11 cellular contexts compared by ENCODE assay signal in the genomic region with DNA sequence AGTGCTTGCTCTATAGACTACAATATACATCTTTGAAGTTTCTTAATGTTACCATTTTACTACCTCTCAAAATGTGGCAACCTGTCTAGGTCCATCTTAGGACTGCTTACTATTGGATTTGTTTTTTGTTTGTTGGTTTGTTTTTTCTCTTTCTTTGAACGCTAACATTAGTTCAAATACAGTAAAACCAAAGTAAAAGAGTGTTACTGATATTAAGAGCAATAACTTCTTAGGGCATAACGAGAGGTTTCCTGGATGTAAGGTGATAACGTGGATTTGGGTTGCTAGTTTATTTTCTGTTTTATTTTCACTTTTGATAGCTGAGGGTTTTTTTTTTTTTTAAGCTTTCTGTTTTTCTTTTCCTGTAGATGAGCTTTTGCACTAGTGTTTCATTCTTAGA. TPM values are rescaled to one million over a fixed set of nuclear protein-coding genes. Genes with fewer than 3 reads are reported as not detected.
A peak's percentile ranks its signal among the peaks of the same experiment; 100 is the strongest.
DNase-seq lines count a peak whose midpoint lies in the region; ATAC-seq and TF ChIP-seq lines count a peak whose summit lies in the region.
"Had no signal": no experiment of that assay in that cellular context is flagged by ENCODE, and none has a peak within 500 bp of the region (broad histone marks: within the 10 kb centered on the region; RNA-seq: fewer than 3 reads in every experiment).

No MANE protein-coding gene starts in this region.

- H3K9me3 Mint-ChIP-seq in endothelial cell (ENCODE audit: unreplicated experiment): no peaks in the 10 kb centered on the region

- H3K27me3 Mint-ChIP-seq in endothelial cell (ENCODE audit: unreplicated experiment): no peaks in the 10 kb centered on the region

- H3K4me3 ChIP-seq in thyroid gland (replicated peaks in 1 of 3): no peak overlapping the region

- ATAC-seq in GM19455 (IDR thresholded peaks at IDR 0.05; ENCODE audit: unreplicated experiment): peak; percentile 65
- peak; percentile 66 for ATAC-seq in HG03342 (IDR thresholded peaks at IDR 0.05; ENCODE audit: unreplicated experiment)
- ATAC-seq: Right ventricle myocardium inferior had no signal

- H3K9me3 ChIP-seq in thyroid gland: no peaks in the 10 kb centered on the region

- H3K27ac ChIP-seq in thyroid gland: no peak overlapping the region

- H3K36me3 ChIP-seq in thyroid gland: peaks cover 5 to 7% of the 10 kb centered on the region in 2 donors

- TF ChIP-seq CTCF in GM13977 (IDR thresholded peaks at IDR 0.05; ENCODE audit: extremely low read depth, insufficient read depth, missing control alignments) (no peak), endothelial cell (IDR thresholded peaks at IDR 0.05; ENCODE audit: unreplicated experiment) (no peak), thyroid gland (IDR thresholded peaks at IDR 0.05) (no peak)

- peaks cover 26% of the 10 kb centered on the region for H3K36me3 Mint-ChIP-seq in endothelial cell (ENCODE audit: low read depth, unreplicated experiment)

- in situ Hi-C loops in GM13977 (cut with MboI; ENCODE audit: low pct_unique_long_range_greater_than_20kb, low sequenced_read_pairs, unreplicated experiment): no loop called here

- peak overlapping the region; percentile 11 for H3K27ac Mint-ChIP-seq in endothelial cell (ENCODE audit: unreplicated experiment)
- H3K27ac Mint-ChIP-seq: nephron had no signal

- peaks cover 21% of the 10 kb centered on the region for H3K4me1 Mint-ChIP-seq in endothelial cell (ENCODE audit: unreplicated experiment)

- intact Hi-C loops in thyroid gland (cut with DNase I): no loop called here

- no peak overlapping the region for H3K4me3 Mint-ChIP-seq in endothelial cell (ENCODE audit: unreplicated experiment)
- H3K4me3 Mint-ChIP-seq: nephron had no signal

- H3K4me1 ChIP-seq in thyroid gland: peaks cover 0 to 13% of the 10 kb centered on the region in 2 donors

- TF ChIP-seq POLR2A in thyroid gland (IDR thresholded peaks at IDR 0.05): no peak

- 55 to 68% methylated on average over 3 of the region's 3 CpGs for WGBS in thyroid gland, 2 donors

- no peaks in the 10 kb centered on the region for H3K27me3 ChIP-seq in thyroid gland

- peak; percentile 54 for DNase-seq in GM13977 (ENCODE audit: low spot score)
- DNase-seq in endothelial cell (ENCODE audit: low spot score): no peak
- no peak for DNase-seq in thyroid gland
- DNase-seq in SKM-1 (lab: John Stamatoyannopoulos, UW; ENCODE audit: unreplicated experiment): no peak
- DNase-seq in NAMALWA (ENCODE audit: low spot score): no peak
- no peak for DNase-seq in NCI-H226
- DNase-seq: activated gamma-delta T cell had no signal

RNA-seq across cellular contexts. Expression of gene TMEM135, which starts 43.6 kb away (rescaled TPM):
- total RNA-seq in endothelial cell (ENCODE audit: unreplicated experiment) (49.7 TPM), thyroid gland (10 to 100 TPM; 17.2 to 69.6 (median 33.0) TPM)
